In genomic region chr5:104456122-104456521, GRCh38 we compare ENCODE assay signal across 20 cellular contexts.
"Had no signal": no experiment of that assay in that cellular context is flagged by ENCODE, and none has a peak within 500 bp of the region (broad histone marks: within the 10 kb centered on the region; RNA-seq: fewer than 3 reads in every experiment).

No MANE protein-coding gene starts in this region.

- H3K27me3 ChIP-seq: brain microvascular endothelial cell, colonic mucosa, foreskin keratinocyte, sigmoid colon, testis had no signal

- H3K27ac Mint-ChIP-seq: nephron progenitor cell; stimulated activated memory B cell treated with anti-CD40 and anti-IgM and Interleukin-4, amounts not matched to agents 10 μg/mL and 1 μg/mL and 100 μg/mL, for 72 hours had no signal

- DNase-seq: activated CD4-positive, alpha-beta T cell treated with anti-CD3 and anti-CD28 coated beads, Interleukin-2, amount 50 U/mL, for 1 hour; activated CD8-positive, alpha-beta memory T cell treated with anti-CD3 and anti-CD28 coated beads, Interleukin-2, amount 50 U/mL, for 4 hours; activated effector memory CD4-positive, alpha-beta T cell treated with Interleukin-2 at 50 U/mL for 16 hours; activated naive CD4-positive, alpha-beta T cell treated with anti-CD3 and anti-CD28 coated beads, Interleukin-2, amount 50 U/mL, for 16 hours; activated T-cell treated with anti-CD3 and anti-CD28 coated beads, Interleukin-2, amount 50 U/mL, for 48 hours; aorta; brain microvascular endothelial cell; colonic mucosa; foreskin keratinocyte; hypothalamus; islet precursor cell; midbrain; nephron progenitor cell; nucleus accumbens; sigmoid colon; stimulated activated CD4-positive, alpha-beta T cell treated with anti-CD3 and anti-CD28 coated beads, Interleukin-4, amount 100 ng/mL, for 4 hours; testis had no signal

- H3K36me3 Mint-ChIP-seq: stimulated activated memory B cell treated with anti-CD40 and anti-IgM and Interleukin-4, amounts not matched to agents 10 μg/mL and 1 μg/mL and 100 μg/mL, for 72 hours had no signal

- H3K4me3 Mint-ChIP-seq: central memory CD8-positive, alpha-beta T cell; nephron progenitor cell; stimulated activated memory B cell treated with anti-CD40 and anti-IgM and Interleukin-4, amounts not matched to agents 10 μg/mL and 1 μg/mL and 100 μg/mL, for 72 hours had no signal

- H3K36me3 ChIP-seq: brain microvascular endothelial cell, colonic mucosa, sigmoid colon had no signal

- ATAC-seq: activated CD4-positive, CD25-positive, alpha-beta regulatory T cell treated with anti-CD3 and anti-CD28 coated beads, Interleukin-2, amount 50 U/mL, for 24 hours; foreskin keratinocyte; stimulated activated memory B cell treated with anti-CD40 and anti-IgM and Interleukin-4, amounts not matched to agents 10 μg/mL and 1 μg/mL and 100 μg/mL, for 72 hours had no signal

- H3K27me3 Mint-ChIP-seq: central memory CD8-positive, alpha-beta T cell; stimulated activated memory B cell treated with anti-CD40 and anti-IgM and Interleukin-4, amounts not matched to agents 10 μg/mL and 1 μg/mL and 100 μg/mL, for 72 hours had no signal

- H3K4me1 ChIP-seq: colonic mucosa, foreskin keratinocyte, sigmoid colon, testis had no signal

- H3K9me3 ChIP-seq: colonic mucosa, sigmoid colon, testis had no signal

- H3K27ac ChIP-seq: brain microvascular endothelial cell, colonic mucosa, foreskin keratinocyte, sigmoid colon, testis had no signal

- H3K4me1 Mint-ChIP-seq: central memory CD8-positive, alpha-beta T cell; nephron progenitor cell; stimulated activated memory B cell treated with anti-CD40 and anti-IgM and Interleukin-4, amounts not matched to agents 10 μg/mL and 1 μg/mL and 100 μg/mL, for 72 hours had no signal

- H3K4me3 ChIP-seq: colonic mucosa, sigmoid colon, testis had no signal
